ENCODE assay signal across 22 cellular contexts in the genomic region with DNA sequence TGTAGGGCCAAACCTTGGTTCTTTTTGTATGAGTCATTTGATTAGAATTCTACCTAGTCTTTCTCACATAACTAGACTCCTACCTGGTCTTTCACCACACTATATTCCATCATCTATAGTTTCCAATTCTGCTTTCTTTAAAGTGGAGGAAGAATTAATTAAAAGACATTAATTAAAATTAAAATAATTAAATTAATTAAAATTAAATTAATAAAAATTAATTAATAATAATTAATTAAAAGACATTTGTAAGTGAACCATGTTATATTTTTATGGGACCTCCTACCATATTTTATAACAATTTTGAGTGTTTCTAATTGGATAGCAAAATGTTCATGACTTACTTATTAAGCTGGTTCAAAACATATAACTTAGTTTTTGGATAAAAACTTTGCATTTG.
"Had no signal": no experiment of that assay in that cellular context is flagged by ENCODE, and none has a peak within 500 bp of the region (broad histone marks: within the 10 kb centered on the region; RNA-seq: fewer than 3 reads in every experiment).

No MANE protein-coding gene starts in this region.

- H3K4me3 ChIP-seq: cardiac muscle cell, left lung, neural progenitor cell, spleen, thoracic aorta had no signal

- H3K4me1 ChIP-seq: left lung, neural progenitor cell, spleen had no signal

- H3K27ac ChIP-seq: cardiac muscle cell, left lung, neural progenitor cell, spleen, thoracic aorta had no signal

- DNase-seq: activated CD4-positive, alpha-beta T cell treated with anti-CD3 and anti-CD28 coated beads, Interleukin-2, amount 10 ng/mL, durations not matched to agents 7 days and 5 days; activated CD8-positive, alpha-beta memory T cell treated with anti-CD3 and anti-CD28 coated beads, Interleukin-2, amount 10 ng/mL, durations not matched to agents 7 days and 5 days; activated CD8-positive, alpha-beta T cell treated with anti-CD3 and anti-CD28 coated beads for 36 hours; activated effector memory CD4-positive, alpha-beta T cell treated with anti-CD3 and anti-CD28 coated beads, Interleukin-2, amount 50 U/mL, for 16 hours; activated naive CD4-positive, alpha-beta T cell treated with anti-CD3 and anti-CD28 coated beads, Interleukin-2, amount 10 ng/mL, durations not matched to agents 7 days and 5 days; activated T-cell treated with anti-CD3 and anti-CD28 coated beads for 4 hours; amygdala; effector CD4-positive, alpha-beta T cell; erythroblast; foreskin fibroblast; left lung; naive thymus-derived CD8-positive, alpha-beta T cell; retina; spleen; stimulated activated CD4-positive, alpha-beta T cell treated with anti-CD3 and anti-CD28 coated beads, Interleukin-4, amount 100 ng/mL, for 1 hour; stimulated activated naive CD4-positive, alpha-beta T cell treated with Interleukin-2 at 50 U/mL for 16 hours; T-helper 1 cell had no signal

- H3K4me2 ChIP-seq: neural progenitor cell had no signal

- H3K36me3 ChIP-seq: cardiac muscle cell, thoracic aorta had no signal

- H3K9ac ChIP-seq: neural progenitor cell had no signal

- H3K27me3 ChIP-seq: cardiac muscle cell, left lung, neural progenitor cell, spleen had no signal

- FAIRE-seq: keratinocyte had no signal

- H2AFZ ChIP-seq: neural progenitor cell had no signal

- ATAC-seq: activated CD4-positive, CD25-positive, alpha-beta regulatory T cell treated with anti-CD3 and anti-CD28 coated beads, Interleukin-2, amount 50 U/mL, for 24 hours; activated CD8-positive, alpha-beta memory T cell treated with anti-CD3 and anti-CD28 coated beads, Interleukin-2, amount 10 ng/mL, durations not matched to agents 7 days and 5 days; activated CD8-positive, alpha-beta T cell treated with anti-CD3 and anti-CD28 coated beads for 36 hours; left lung; naive thymus-derived CD8-positive, alpha-beta T cell had no signal
